8 cellular contexts compared by ENCODE assay signal in genomic region chr9:113468-114266, GRCh38. TPM values are rescaled to one million over a fixed set of nuclear protein-coding genes. Genes with fewer than 3 reads are reported as not detected.
DNase-seq lines count a peak whose midpoint lies in the region; ATAC-seq, FAIRE-seq and TF ChIP-seq lines count a peak whose summit lies in the region.
"Not testable (repeated sequence)": the region's sequence is repeated elsewhere in the genome, so short reads cannot be mapped to it uniquely, and the experiment has no call there.

No MANE protein-coding gene starts in this region.

- H3K79me2 ChIP-seq in endothelial cell of umbilical vein (ENCODE audit: control insufficient read depth, insufficient read depth, low read length); parathyroid adenoma: not testable (repeated sequence)

- H4K20me1 ChIP-seq in endothelial cell of umbilical vein (replicated peaks; ENCODE audit: control insufficient read depth, extremely low read depth, insufficient read depth, low read length), result not testable (repeated sequence)

- H3K9me3 Mint-ChIP-seq in activated T-helper 2 cell treated with anti-CD3 and anti-CD28 coated beads, Interferon-gamma antibody, Interleukin-2, Interleukin-4, amounts not matched to agents 10 μg/mL and 5 μg/mL and 100 μg/mL, durations not matched to agents 14 hours and 24 hours and 36 hours, result not testable (repeated sequence)

- not testable (repeated sequence) for TF ChIP-seq POLR2A in endothelial cell of umbilical vein (IDR thresholded peaks at IDR 0.05; ENCODE audit: low read depth, low read length)

- peak overlapping the region; percentile 38 for H3K4me3 ChIP-seq in GM12875 (ENCODE audit: low read depth, low read length)
- peak overlapping the region in 1 of 3 experiments; percentile 21 for H3K4me3 ChIP-seq in endothelial cell of umbilical vein (replicated peaks in 1 of 3; ENCODE audit: insufficient read depth in 1 of 3, low read depth in 1 of 3, low read length in 3 of 3)
- not testable (repeated sequence) for H3K4me3 ChIP-seq in parathyroid adenoma (ENCODE audit: low read depth, low read length)
- H3K4me3 ChIP-seq in upper lobe of right lung, result peak overlapping the region; percentile 43

- not testable (repeated sequence) for H3K36me3 ChIP-seq in endothelial cell of umbilical vein (ENCODE audit: control insufficient read depth in 2 of 2, extremely low read depth in 1 of 2, insufficient read depth in 2 of 2, low read length in 2 of 2); parathyroid adenoma (ENCODE audit: control insufficient read depth, insufficient read depth, low read length); upper lobe of right lung

- not testable (repeated sequence) for H3K9me3 ChIP-seq in endothelial cell of umbilical vein (replicated peaks; ENCODE audit: control insufficient read depth, insufficient read depth, low read length); parathyroid adenoma (ENCODE audit: control insufficient read depth, low read length); upper lobe of right lung

- not testable (repeated sequence) for H3K27ac Mint-ChIP-seq in activated T-helper 2 cell treated with anti-CD3 and anti-CD28 coated beads, Interferon-gamma antibody, Interleukin-2, Interleukin-4, amounts not matched to agents 10 μg/mL and 5 μg/mL and 100 μg/mL, durations not matched to agents 14 hours and 24 hours and 36 hours

- peaks cover 10% of the 10 kb centered on the region for H3K4me1 Mint-ChIP-seq in activated T-helper 2 cell treated with anti-CD3 and anti-CD28 coated beads, Interferon-gamma antibody, Interleukin-2, Interleukin-4, amounts not matched to agents 10 μg/mL and 5 μg/mL and 100 μg/mL, durations not matched to agents 14 hours and 24 hours and 36 hours (ENCODE audit: low read depth)

- CTCF ChIA-PET in endothelial cell of umbilical vein (lab: Charles Lee), result not testable (repeated sequence)

- TF ChIP-seq CTCF in GM12875 (IDR thresholded peaks at IDR 0.05; ENCODE audit: borderline replicate concordance, insufficient read depth, low read depth, low read length); endothelial cell of umbilical vein (IDR thresholded peaks at IDR 0.05; ENCODE audit: extremely low read depth in 1 of 2, insufficient read depth in 1 of 2, low read depth in 1 of 2, low read length in 2 of 2); parathyroid adenoma (IDR thresholded peaks at IDR 0.05); upper lobe of right lung (IDR thresholded peaks at IDR 0.05): not testable (repeated sequence)

- H3K27me3 ChIP-seq in endothelial cell of umbilical vein (ENCODE audit: control insufficient read depth in 2 of 2, insufficient read depth in 2 of 2, low read length in 2 of 2), result peaks cover 35 to 41% of the 10 kb centered on the region in 2 experiments
- H3K27me3 ChIP-seq in parathyroid adenoma (ENCODE audit: control insufficient read depth, insufficient read depth, low read length), result not testable (repeated sequence)
- H3K27me3 ChIP-seq in upper lobe of right lung, result peaks cover 64% of the 10 kb centered on the region

- POLR2A ChIA-PET in endothelial cell of umbilical vein (lab: Charles Lee), result not testable (repeated sequence)

- H3K9ac ChIP-seq in endothelial cell of umbilical vein (replicated peaks; ENCODE audit: extremely low read depth, insufficient read depth, low read length); parathyroid adenoma: not testable (repeated sequence)

- H3K4me3 Mint-ChIP-seq in activated T-helper 2 cell treated with anti-CD3 and anti-CD28 coated beads, Interferon-gamma antibody, Interleukin-2, Interleukin-4, amounts not matched to agents 10 μg/mL and 5 μg/mL and 100 μg/mL, durations not matched to agents 14 hours and 24 hours and 36 hours (ENCODE audit: low read depth), result peak overlapping the region; percentile 72

- not testable (repeated sequence) for H3K9me1 ChIP-seq in endothelial cell of umbilical vein (replicated peaks; ENCODE audit: control insufficient read depth, extremely low read depth, insufficient read depth, low read length)

- H3K4me2 ChIP-seq in endothelial cell of umbilical vein (ENCODE audit: insufficient read depth, low read length) (peak overlapping the region; percentile 51), parathyroid adenoma (ENCODE audit: low read length) (peak overlapping the region; percentile 32)

- not testable (repeated sequence) for BruUV-seq in endothelial cell of umbilical vein (replicated peaks; lab: Mats Ljungman, UMichigan)

- ATAC-seq in HG02678 (IDR thresholded peaks at IDR 0.05; ENCODE audit: unreplicated experiment), result peak; percentile 68
- peak; percentile 73 for ATAC-seq in upper lobe of right lung

- not testable (repeated sequence) for FAIRE-seq in endothelial cell of umbilical vein (lab: Jason Lieb, UNC)

- H3K27me3 Mint-ChIP-seq in activated T-helper 2 cell treated with anti-CD3 and anti-CD28 coated beads, Interferon-gamma antibody, Interleukin-2, Interleukin-4, amounts not matched to agents 10 μg/mL and 5 μg/mL and 100 μg/mL, durations not matched to agents 14 hours and 24 hours and 36 hours (ENCODE audit: low read depth), result peaks cover 47% of the 10 kb centered on the region

- DNase-seq in NCI-H82 (lab: John Stamatoyannopoulos, UW) (peak; percentile 73), islet precursor cell (peak; percentile 72)
- DNase-seq in activated T-helper 2 cell treated with anti-CD3 and anti-CD28 coated beads, Interferon-gamma antibody, Interleukin-2, Interleukin-4, amounts not matched to agents 10 μg/mL and 5 μg/mL and 100 μg/mL, durations not matched to agents 14 hours and 24 hours and 36 hours (ENCODE audit: low spot score); endothelial cell of umbilical vein (ENCODE audit: low read depth, low spot score); upper lobe of right lung: not testable (repeated sequence)

- intact Hi-C loops in activated T-helper 2 cell treated with anti-CD3 and anti-CD28 coated beads, Interferon-gamma antibody, Interleukin-2, Interleukin-4, amounts not matched to agents 10 μg/mL and 5 μg/mL and 100 μg/mL, durations not matched to agents 14 hours and 24 hours and 36 hours (cut with micrococcal nuclease); endothelial cell of umbilical vein (cut with micrococcal nuclease); upper lobe of right lung (cut with DNase I): not testable (repeated sequence)

- H2AFZ ChIP-seq in endothelial cell of umbilical vein (ENCODE audit: low read depth, low read length); parathyroid adenoma: not testable (repeated sequence)

- not testable (repeated sequence) for H3K27ac ChIP-seq in endothelial cell of umbilical vein (ENCODE audit: insufficient read depth, low read depth, low read length); parathyroid adenoma; upper lobe of right lung

- dilution Hi-C loops in endothelial cell of umbilical vein (cut with MboI; ENCODE audit: extremely low pct_ligation_motif_present, low sequenced_read_pairs), result not testable (repeated sequence)

- H3K4me1 ChIP-seq in endothelial cell of umbilical vein (ENCODE audit: control insufficient read depth, extremely low read depth, insufficient read depth, low read length); parathyroid adenoma: not testable (repeated sequence)
- H3K4me1 ChIP-seq in upper lobe of right lung, result peaks cover 10% of the 10 kb centered on the region

- H3K36me3 Mint-ChIP-seq in activated T-helper 2 cell treated with anti-CD3 and anti-CD28 coated beads, Interferon-gamma antibody, Interleukin-2, Interleukin-4, amounts not matched to agents 10 μg/mL and 5 μg/mL and 100 μg/mL, durations not matched to agents 14 hours and 24 hours and 36 hours (ENCODE audit: low read depth), result not testable (repeated sequence)

TF ChIP-seq in endothelial cell of umbilical vein, 7 proteins besides CTCF, POLR2A, EP300 and RAD21:
- peak; percentile 86 for TF ChIP-seq EZH2 (IDR thresholded peaks at IDR 0.05; ENCODE audit: borderline replicate concordance, low read depth, low read length, severe bottlenecking)

RNA-seq across cellular contexts. Expression of gene FOXD4, which starts 4.5 kb away (rescaled TPM):
- total RNA-seq in activated T-helper 2 cell treated with anti-CD3 and anti-CD28 coated beads, Interferon-gamma antibody, Interleukin-2, Interleukin-4, amounts not matched to agents 10 μg/mL and 5 μg/mL and 100 μg/mL, durations not matched to agents 14 hours and 24 hours and 36 hours, result 0.09 TPM in 1 of 2 replicates, not detected in the other
- total RNA-seq in endothelial cell of umbilical vein (0.35 and 0.42 TPM in 2 replicates), upper lobe of right lung (0.75 TPM)
- 0.07 and 0.13 TPM in 2 replicates for polyA plus RNA-seq in endothelial cell of umbilical vein
- 0.06 and 0.08 TPM in 2 replicates for polyA plus RNA-seq in endothelial cell of umbilical vein (2011; cell fraction: cytosol; rRNA removed)
- polyA plus RNA-seq in endothelial cell of umbilical vein (2011; cell fraction: nucleus; rRNA removed), result 0.08 and 0.24 TPM in 2 replicates
- polyA plus RNA-seq in endothelial cell of umbilical vein (2012), result not detected in 2 replicates
- polyA minus RNA-seq in endothelial cell of umbilical vein, result 0.15 and 0.27 TPM in 2 replicates
- polyA minus RNA-seq in endothelial cell of umbilical vein (2011; cell fraction: cytosol; rRNA and poly(A)+ RNA removed), result 0.51 TPM
- 0.29 TPM in 1 of 2 replicates, not detected in the other for polyA minus RNA-seq in endothelial cell of umbilical vein (2011; cell fraction: nucleus; rRNA and poly(A)+ RNA removed)
